17 cellular contexts compared by ENCODE assay signal in genomic region chr11:72456651-72457050, GRCh38. TPM values are rescaled to one million over a fixed set of nuclear protein-coding genes. Genes with fewer than 3 reads are reported as not detected.
A peak's percentile ranks its signal among the peaks of the same experiment; 100 is the strongest.
DNase-seq lines count a peak whose midpoint lies in the region; ATAC-seq and TF ChIP-seq lines count a peak whose summit lies in the region.
"Had no signal": no experiment of that assay in that cellular context is flagged by ENCODE, and none has a peak within 500 bp of the region (broad histone marks: within the 10 kb centered on the region; RNA-seq: fewer than 3 reads in every experiment).

No MANE protein-coding gene starts in this region.

- H3K4me3 ChIP-seq in GM23338 = no peak overlapping the region
- H3K4me3 ChIP-seq: A549; BLaER1 treated with 17β-estradiol and CSF1 and Interleukin-3, amounts not matched to agents 10 nM and 100 nM had no signal

- H3K9me2 ChIP-seq in GM23338 (ENCODE audit: insufficient read depth) = no peaks in the 10 kb centered on the region

- DNase-seq in NCI-H82 (lab: John Stamatoyannopoulos, UW) = peak; percentile 20
- no peak for DNase-seq in NCI-H82 treated with DMSO at 0.1 percent for 48 hours (lab: John Stamatoyannopoulos, UW; ENCODE audit: unreplicated experiment)
- peak; percentile 63 for DNase-seq in NCI-H146 (lab: John Stamatoyannopoulos, UW)
- DNase-seq in SK-N-DZ (ENCODE audit: low spot score) = peak; percentile 94
- DNase-seq in GM23338 (ENCODE audit: low spot score) = no peak
- DNase-seq: AML-193; Caco-2; Calu3; CD4-positive, alpha-beta T cell; CD8-positive, alpha-beta T cell; DMS79 treated with DMSO at 0.1 percent for 48 hours; GF-D8 had no signal

- H4K20me1 ChIP-seq in GM23338 (replicated peaks; ENCODE audit: insufficient read depth) = no peaks in the 10 kb centered on the region
- H4K20me1 ChIP-seq: BLaER1 treated with 17β-estradiol and CSF1 and Interleukin-3, amounts not matched to agents 10 nM and 100 nM had no signal

- H3K79me2 ChIP-seq in GM23338 (replicated peaks; ENCODE audit: insufficient read depth) = no peaks in the 10 kb centered on the region

- no peak overlapping the region for H3K27ac Mint-ChIP-seq in GM23338
- H3K27ac Mint-ChIP-seq: B cell; CD4-positive, alpha-beta T cell; CD8-positive, alpha-beta T cell had no signal

- H3K4me2 ChIP-seq in GM23338 = no peak overlapping the region
- H3K4me2 ChIP-seq: A549; BLaER1 treated with 17β-estradiol and CSF1 and Interleukin-3, amounts not matched to agents 10 nM and 100 nM had no signal

- H3K36me3 Mint-ChIP-seq in GM23338 (ENCODE audit: low read depth) = no peaks in the 10 kb centered on the region
- H3K36me3 Mint-ChIP-seq: CD8-positive, alpha-beta T cell had no signal

- peaks cover 9% of the 10 kb centered on the region for H3K27me3 Mint-ChIP-seq in GM23338 (ENCODE audit: insufficient read depth, low read depth, poor library complexity)

- no peak for ATAC-seq in GM23338
- ATAC-seq: A549; CD8-positive, alpha-beta T cell had no signal

- no peaks in the 10 kb centered on the region for H3K9me3 Mint-ChIP-seq in GM23338
- H3K9me3 Mint-ChIP-seq: CD4-positive, alpha-beta T cell; CD8-positive, alpha-beta T cell had no signal

- no peak overlapping the region for H3K4me3 Mint-ChIP-seq in GM23338
- H3K4me3 Mint-ChIP-seq: B cell; CD4-positive, alpha-beta T cell; CD8-positive, alpha-beta T cell had no signal

- no peaks in the 10 kb centered on the region for H3F3A ChIP-seq in GM23338 (replicated peaks; ENCODE audit: low read depth)

- no peak for TF ChIP-seq CTCF in GM23338 (conservative IDR thresholded peaks at IDR 0.05; ENCODE audit: low read depth in 2 of 2)

- H3K27ac ChIP-seq in GM23338 (ENCODE audit: low read depth) = no peak overlapping the region
- H3K27ac ChIP-seq: 22Rv1; A549; BLaER1 treated with 17β-estradiol and CSF1 and Interleukin-3, amounts not matched to agents 10 nM and 100 nM; C4-2B had no signal

- no peaks in the 10 kb centered on the region for H3K4me1 ChIP-seq in GM23338 (ENCODE audit: insufficient read depth)
- H3K4me1 ChIP-seq: A549, Caco-2 had no signal

- no peak overlapping the region for H2AFZ ChIP-seq in GM23338

- H3K4me1 Mint-ChIP-seq in GM23338 = no peaks in the 10 kb centered on the region; the same call in 2 of the 3 replicates
- H3K4me1 Mint-ChIP-seq: B cell had no signal

- no peaks in the 10 kb centered on the region for H3K36me3 ChIP-seq in GM23338 (ENCODE audit: insufficient read depth)
- H3K36me3 ChIP-seq: BLaER1 treated with 17β-estradiol and CSF1 and Interleukin-3, amounts not matched to agents 10 nM and 100 nM had no signal

- no peaks in the 10 kb centered on the region for H3K27me3 ChIP-seq in GM23338 (ENCODE audit: insufficient read depth)
- H3K27me3 ChIP-seq: BLaER1 treated with 17β-estradiol and CSF1 and Interleukin-3, amounts not matched to agents 10 nM and 100 nM had no signal

TF ChIP-seq in GM23338, 12 proteins besides CTCF, POLR2A, EP300 and RAD21 (continues in another document):
- TF ChIP-seq, protein P1, sequence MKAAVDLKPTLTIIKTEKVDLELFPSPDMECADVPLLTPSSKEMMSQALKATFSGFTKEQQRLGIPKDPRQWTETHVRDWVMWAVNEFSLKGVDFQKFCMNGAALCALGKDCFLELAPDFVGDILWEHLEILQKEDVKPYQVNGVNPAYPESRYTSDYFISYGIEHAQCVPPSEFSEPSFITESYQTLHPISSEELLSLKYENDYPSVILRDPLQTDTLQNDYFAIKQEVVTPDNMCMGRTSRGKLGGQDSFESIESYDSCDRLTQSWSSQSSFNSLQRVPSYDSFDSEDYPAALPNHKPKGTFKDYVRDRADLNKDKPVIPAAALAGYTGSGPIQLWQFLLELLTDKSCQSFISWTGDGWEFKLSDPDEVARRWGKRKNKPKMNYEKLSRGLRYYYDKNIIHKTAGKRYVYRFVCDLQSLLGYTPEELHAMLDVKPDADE (IDR thresholded peaks at IDR 0.05) = no peak
- TF ChIP-seq EZH2 (IDR thresholded peaks at IDR 0.05; ENCODE audit: low read depth, unreplicated experiment) (no peak), ZNF114 (CRISPR knock-in tag; IDR thresholded peaks at IDR 0.05) (no peak), EZH2phosphoT487 (IDR thresholded peaks at IDR 0.05; ENCODE audit: unreplicated experiment) (no peak), ZNF331 (CRISPR knock-in tag; IDR thresholded peaks at IDR 0.05; ENCODE audit: low read depth) (no peak), STAT1 (IDR thresholded peaks at IDR 0.05; ENCODE audit: unreplicated experiment) (no peak)
- TF ChIP-seq, protein P2, sequence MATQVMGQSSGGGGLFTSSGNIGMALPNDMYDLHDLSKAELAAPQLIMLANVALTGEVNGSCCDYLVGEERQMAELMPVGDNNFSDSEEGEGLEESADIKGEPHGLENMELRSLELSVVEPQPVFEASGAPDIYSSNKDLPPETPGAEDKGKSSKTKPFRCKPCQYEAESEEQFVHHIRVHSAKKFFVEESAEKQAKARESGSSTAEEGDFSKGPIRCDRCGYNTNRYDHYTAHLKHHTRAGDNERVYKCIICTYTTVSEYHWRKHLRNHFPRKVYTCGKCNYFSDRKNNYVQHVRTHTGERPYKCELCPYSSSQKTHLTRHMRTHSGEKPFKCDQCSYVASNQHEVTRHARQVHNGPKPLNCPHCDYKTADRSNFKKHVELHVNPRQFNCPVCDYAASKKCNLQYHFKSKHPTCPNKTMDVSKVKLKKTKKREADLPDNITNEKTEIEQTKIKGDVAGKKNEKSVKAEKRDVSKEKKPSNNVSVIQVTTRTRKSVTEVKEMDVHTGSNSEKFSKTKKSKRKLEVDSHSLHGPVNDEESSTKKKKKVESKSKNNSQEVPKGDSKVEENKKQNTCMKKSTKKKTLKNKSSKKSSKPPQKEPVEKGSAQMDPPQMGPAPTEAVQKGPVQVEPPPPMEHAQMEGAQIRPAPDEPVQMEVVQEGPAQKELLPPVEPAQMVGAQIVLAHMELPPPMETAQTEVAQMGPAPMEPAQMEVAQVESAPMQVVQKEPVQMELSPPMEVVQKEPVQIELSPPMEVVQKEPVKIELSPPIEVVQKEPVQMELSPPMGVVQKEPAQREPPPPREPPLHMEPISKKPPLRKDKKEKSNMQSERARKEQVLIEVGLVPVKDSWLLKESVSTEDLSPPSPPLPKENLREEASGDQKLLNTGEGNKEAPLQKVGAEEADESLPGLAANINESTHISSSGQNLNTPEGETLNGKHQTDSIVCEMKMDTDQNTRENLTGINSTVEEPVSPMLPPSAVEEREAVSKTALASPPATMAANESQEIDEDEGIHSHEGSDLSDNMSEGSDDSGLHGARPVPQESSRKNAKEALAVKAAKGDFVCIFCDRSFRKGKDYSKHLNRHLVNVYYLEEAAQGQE (IDR thresholded peaks at IDR 0.05; ENCODE audit: unreplicated experiment) = no peak

RNA-seq across cellular contexts. Expression of gene CLPB, which starts 22.3 kb away (rescaled TPM):
- polyA plus RNA-seq in SK-N-DZ (2014; cell fraction: cytosol; rRNA removed) = 103 and 118 TPM in 2 replicates
- 68.5 and 69.8 TPM in 2 replicates for polyA plus RNA-seq in SK-N-DZ (2014; cell fraction: nucleus; rRNA removed)
- total RNA-seq in GM23338 (2014; rRNA removed; shearing (Covaris generic)) = 24.7 and 32.7 TPM in 2 replicates
- 11.0 and 12.6 TPM in 2 replicates for polyA plus RNA-seq in GM23338 (2016; fragmentation: Nextera tagmentation; extraction: Ambion mirVana)

Comparison
In these comparisons a context has a peak if more than half of its experiments do, and no peak if none do; other contexts are left out.
1. DNase-seq: peak in NCI-H82 (single experiment), NCI-H146 (single experiment) and SK-N-DZ (single experiment); none in NCI-H82 treated with DMSO at 0.1 percent for 48 hours (single experiment) and GM23338 (single experiment).